In the genomic region with DNA sequence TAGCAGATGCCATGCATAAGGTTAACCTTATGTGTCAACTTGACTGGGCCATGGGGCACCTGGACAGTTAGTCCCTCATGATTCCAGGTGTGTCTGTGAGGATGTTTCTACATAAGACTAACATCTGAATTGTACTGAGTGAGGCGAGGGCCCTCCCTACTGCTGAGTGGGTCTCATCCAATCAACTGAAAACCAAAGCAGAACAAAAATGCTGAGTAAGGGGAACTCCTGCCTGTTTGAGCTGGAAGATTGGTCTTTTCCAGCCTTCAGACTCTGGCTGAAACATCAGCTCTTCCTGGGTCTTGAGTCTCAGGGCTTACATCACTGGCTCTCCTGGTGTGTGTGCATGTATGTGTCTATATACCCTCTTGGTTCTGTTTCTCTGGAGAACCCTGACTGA, we compare ENCODE assay signal across 14 cellular contexts. TPM values are rescaled to one million over a fixed set of nuclear protein-coding genes. Genes with fewer than 3 reads are reported as not detected.
DNase-seq lines count a peak whose midpoint lies in the region; ATAC-seq and TF ChIP-seq lines count a peak whose summit lies in the region.
"Had no signal": no experiment of that assay in that cellular context is flagged by ENCODE, and none has a peak within 500 bp of the region (broad histone marks: within the 10 kb centered on the region; RNA-seq: fewer than 3 reads in every experiment).

No MANE protein-coding gene starts in this region.

- H3K18ac ChIP-seq in IMR-90 (ENCODE audit: low read depth, low read length) = no peak overlapping the region

- no peak overlapping the region for H3K27ac ChIP-seq in IMR-90 (ENCODE audit: insufficient read depth, low read length)
- no peak overlapping the region for H3K27ac ChIP-seq in spleen
- no peak overlapping the region for H3K27ac ChIP-seq in uterus
- H3K27ac ChIP-seq: BLaER1 treated with 17β-estradiol and CSF1 and Interleukin-3, amounts not matched to agents 10 nM and 100 nM had no signal

- H3K9me1 ChIP-seq in IMR-90 (ENCODE audit: insufficient read depth, low read length) = peaks cover 15% of the 10 kb centered on the region

- peaks cover 35 to 57% of the 10 kb centered on the region in 2 experiments for H3K79me1 ChIP-seq in IMR-90 (ENCODE audit: low read depth in 1 of 2, low read length in 2 of 2)

- no peak overlapping the region for H4K8ac ChIP-seq in IMR-90 (ENCODE audit: low read depth in 2 of 2, low read length in 2 of 2)

- WGBS in IMR-90 (ENCODE audit: extremely low coverage in 2 of 2, insufficient read length in 1 of 2), 2 experiments = no CpG with 5 or more reads among the region's 1 CpG
- WGBS in spleen, 5 donors = 82 to 94% (median 90%) methylated on average over 1 of the region's 1 CpG

- no TSS peak for BruUV-seq in IMR-90 (replicated peaks; lab: Mats Ljungman, UMichigan)

- no peak overlapping the region for H4K91ac ChIP-seq in IMR-90 (ENCODE audit: insufficient read depth, low read depth, low read length)

- no peak overlapping the region for H3K9ac ChIP-seq in IMR-90 (ENCODE audit: low read depth, low read length)
- H3K9ac ChIP-seq: BLaER1 treated with 17β-estradiol and CSF1 and Interleukin-3, amounts not matched to agents 10 nM and 100 nM had no signal

- H3K36me3 Mint-ChIP-seq in activated naive CD4-positive, alpha-beta T cell treated with anti-CD3 and anti-CD28 coated beads, Interleukin-2, amount 50 U/mL, for 24 hours = peaks cover 36% of the 10 kb centered on the region

- H4K5ac ChIP-seq in IMR-90 (ENCODE audit: low read depth, low read length) = no peak overlapping the region

- H4K20me1 ChIP-seq in IMR-90 (ENCODE audit: insufficient read depth, low read length) = peaks cover 26% of the 10 kb centered on the region; the same call in 1 of the 2 replicates

- TF ChIP-seq RAD21 in IMR-90 (IDR thresholded peaks at IDR 0.05; ENCODE audit: low read length) = no peak

- H3K14ac ChIP-seq in IMR-90 (replicated peaks; ENCODE audit: low read depth, low read length) = no peak overlapping the region

- H3K36me3 ChIP-seq in IMR-90 (ENCODE audit: control insufficient read depth, insufficient read depth, low read length) (peaks cover 6% of the 10 kb centered on the region), spleen (peaks cover 0 to 73% (median 19%) of the 10 kb centered on the region in 6 donors), uterus (no peaks in the 10 kb centered on the region)

- no peaks in the 10 kb centered on the region for H3K27me3 Mint-ChIP-seq in activated naive CD4-positive, alpha-beta T cell treated with anti-CD3 and anti-CD28 coated beads, Interleukin-2, amount 50 U/mL, for 24 hours
- H3K27me3 Mint-ChIP-seq: CD4-positive, alpha-beta memory T cell had no signal

- no peak overlapping the region for H3K56ac ChIP-seq in IMR-90 (ENCODE audit: extremely low read depth, insufficient read depth, low read length)

- H3K9me3 ChIP-seq in IMR-90 (ENCODE audit: control insufficient read depth, insufficient read depth, low read length) (peaks cover 5% of the 10 kb centered on the region), spleen (peaks cover 0 to 44% (median 34%) of the 10 kb centered on the region in 8 donors), uterus (peaks cover 0 to 9% of the 10 kb centered on the region in 2 donors)

- no peak overlapping the region for H2AK9ac ChIP-seq in IMR-90 (replicated peaks; ENCODE audit: low read depth, low read length, poor library complexity)

- H3K4me3 ChIP-seq in IMR-90 (ENCODE audit: insufficient read depth, low read depth, low read length) (no peak overlapping the region), choroid plexus epithelial cell (ENCODE audit: low read depth, low read length) (no peak overlapping the region), spleen (no peak overlapping the region), uterus (no peak overlapping the region)
- H3K4me3 ChIP-seq: BLaER1 treated with 17β-estradiol and CSF1 and Interleukin-3, amounts not matched to agents 10 nM and 100 nM had no signal

- no peak overlapping the region for H3K4me3 Mint-ChIP-seq in activated naive CD4-positive, alpha-beta T cell treated with anti-CD3 and anti-CD28 coated beads, Interleukin-2, amount 50 U/mL, for 24 hours

- TF ChIP-seq CTCF in IMR-90 (conservative IDR thresholded peaks at IDR 0.05; ENCODE audit: low read depth, low read length) (no peak), choroid plexus epithelial cell (conservative IDR thresholded peaks at IDR 0.05; ENCODE audit: low read depth, low read length) (no peak), spleen (IDR thresholded peaks at IDR 0.05 in 8 of 11, conservative IDR thresholded peaks at IDR 0.05 in 3 of 11) (no peak), uterus (IDR thresholded peaks at IDR 0.05) (no peak)

- POLR2A ChIA-PET in IMR-90 (lab: Charles Lee; ENCODE audit: unreplicated experiment) = interaction anchor here (0.6 kb wide), 1 partner anchor 250 kb away, joined by 3 read pairs; no protein-coding TSS in a partner anchor

- TF ChIP-seq POLR2A in IMR-90 (IDR thresholded peaks at IDR 0.05; ENCODE audit: low read depth, low read length) = no peak
- TF ChIP-seq POLR2A in spleen (IDR thresholded peaks at IDR 0.05) = no peak
- TF ChIP-seq POLR2A in uterus (IDR thresholded peaks at IDR 0.05) = no peak

- in situ Hi-C loops in IMR-90 (cut with MboI; ENCODE audit: low sequenced_read_pairs) = no loop called here

- DNase-seq in activated naive CD4-positive, alpha-beta T cell (lab: John Stamatoyannopoulos, UW) = no peak
- DNase-seq in IMR-90 (no peak), choroid plexus epithelial cell (ENCODE audit: low read depth) (peak; percentile 30), spleen (peak; percentile 11), EL (no peak), uterus (no peak), NCI-H128 (lab: John Stamatoyannopoulos, UW; ENCODE audit: unreplicated experiment) (no peak)
- DNase-seq: 8988T; ACHN; CD4-positive, alpha-beta memory T cell; DMS79 had no signal

- dilution Hi-C loops in IMR-90 (cut with HindIII; ENCODE audit: low sequenced_read_pairs, unreplicated experiment) = no loop called here

- H2AFZ ChIP-seq in IMR-90 (replicated peaks; ENCODE audit: low read length, poor library complexity) = no peak overlapping the region

- no peaks in the 10 kb centered on the region for H3K27me3 ChIP-seq in IMR-90 (ENCODE audit: control insufficient read depth, insufficient read depth, low read length)
- H3K27me3 ChIP-seq in spleen (replicated peaks in 1 of 7) = no peaks in the 10 kb centered on the region
- no peaks in the 10 kb centered on the region for H3K27me3 ChIP-seq in uterus
- H3K27me3 ChIP-seq: BLaER1 treated with 17β-estradiol and CSF1 and Interleukin-3, amounts not matched to agents 10 nM and 100 nM had no signal

- no peak overlapping the region for H2BK5ac ChIP-seq in IMR-90 (ENCODE audit: low read depth, low read length, poor library complexity, severe bottlenecking)

- intact Hi-C loops in IMR-90 (cut with micrococcal nuclease) = no loop called here
- intact Hi-C loops in spleen (cut with DNase I; ENCODE audit: low total_unique reads) = no loop called here
- intact Hi-C loops in uterus (cut with DNase I; ENCODE audit: low total_unique reads) = no loop called here

- no peak overlapping the region for H3K4me2 ChIP-seq in IMR-90 (ENCODE audit: low read depth, low read length)
- H3K4me2 ChIP-seq: BLaER1 treated with 17β-estradiol and CSF1 and Interleukin-3, amounts not matched to agents 10 nM and 100 nM had no signal

- H2BK120ac ChIP-seq in IMR-90 (ENCODE audit: low read depth, low read length) = no peak overlapping the region

- H3K27ac Mint-ChIP-seq in activated naive CD4-positive, alpha-beta T cell treated with anti-CD3 and anti-CD28 coated beads, Interleukin-2, amount 50 U/mL, for 24 hours = peak overlapping the region; percentile 55

- H3K4ac ChIP-seq in IMR-90 (ENCODE audit: low read depth, low read length) = no peak overlapping the region

- CTCF ChIA-PET in IMR-90 (lab: Yijun Ruan, JAX) = interaction anchor here (0.8 kb wide), 1 partner anchor 55 kb away, joined by 12 read pairs; no protein-coding TSS in a partner anchor

- H3K9me3 Mint-ChIP-seq in activated naive CD4-positive, alpha-beta T cell treated with anti-CD3 and anti-CD28 coated beads, Interleukin-2, amount 50 U/mL, for 24 hours = peaks cover 15% of the 10 kb centered on the region

- no peak overlapping the region for H2AK5ac ChIP-seq in IMR-90 (ENCODE audit: low read depth, low read length)

- H2BK20ac ChIP-seq in IMR-90 (ENCODE audit: low read depth, low read length) = no peak overlapping the region

- H3K23ac ChIP-seq in IMR-90 (ENCODE audit: low read depth, low read length) = no peak overlapping the region

- H3K4me1 ChIP-seq in IMR-90 (ENCODE audit: control insufficient read depth, insufficient read depth, low read length) (no peaks in the 10 kb centered on the region), spleen (peaks cover 0 to 11% (median 0%) of the 10 kb centered on the region in 6 donors), uterus (no peaks in the 10 kb centered on the region)

- no peak for ATAC-seq in IMR-90 (ENCODE audit: low read depth)
- ATAC-seq: HCT116 had no signal

- no peak overlapping the region for H2BK15ac ChIP-seq in IMR-90 (ENCODE audit: low read depth, low read length)

- H3K4me1 Mint-ChIP-seq in activated naive CD4-positive, alpha-beta T cell treated with anti-CD3 and anti-CD28 coated beads, Interleukin-2, amount 50 U/mL, for 24 hours = peaks cover 48% of the 10 kb centered on the region

TF ChIP-seq in IMR-90, 13 proteins besides CTCF, POLR2A, EP300 and RAD21 (continues in another document):
- TF ChIP-seq MAFK (IDR thresholded peaks at IDR 0.05; ENCODE audit: low read depth, low read length) (peak; percentile 98), FOS (IDR thresholded peaks at IDR 0.05; ENCODE audit: low read depth, low read length) (no peak)
- TF ChIP-seq, protein P1, sequence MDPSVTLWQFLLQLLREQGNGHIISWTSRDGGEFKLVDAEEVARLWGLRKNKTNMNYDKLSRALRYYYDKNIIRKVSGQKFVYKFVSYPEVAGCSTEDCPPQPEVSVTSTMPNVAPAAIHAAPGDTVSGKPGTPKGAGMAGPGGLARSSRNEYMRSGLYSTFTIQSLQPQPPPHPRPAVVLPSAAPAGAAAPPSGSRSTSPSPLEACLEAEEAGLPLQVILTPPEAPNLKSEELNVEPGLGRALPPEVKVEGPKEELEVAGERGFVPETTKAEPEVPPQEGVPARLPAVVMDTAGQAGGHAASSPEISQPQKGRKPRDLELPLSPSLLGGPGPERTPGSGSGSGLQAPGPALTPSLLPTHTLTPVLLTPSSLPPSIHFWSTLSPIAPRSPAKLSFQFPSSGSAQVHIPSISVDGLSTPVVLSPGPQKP (IDR thresholded peaks at IDR 0.05; ENCODE audit: borderline replicate concordance, low read depth, low read length) = no peak

RNA-seq across cellular contexts. Expression of a gene that starts 13.8 kb away (rescaled TPM):
- 4.3 and 5.8 TPM in 2 replicates for total RNA-seq in IMR-90 (2012; rRNA removed)
- 21.9 and 23.4 TPM in 2 replicates for polyA plus RNA-seq in IMR-90 (2012; rRNA removed)
- polyA plus RNA-seq in IMR-90 (2012; cell fraction: cytosol; rRNA removed) = 15.8 and 24.7 TPM in 2 replicates
- polyA plus RNA-seq in IMR-90 (2012; cell fraction: nucleus; rRNA removed; ENCODE audit: low replicate concordance) = 32.1 and 61.2 TPM in 2 replicates
- 10 to 100 TPM; 20.2 to 36.6 (median 31.5) TPM for total RNA-seq in spleen
- 10 to 100 TPM; 19.9 to 29.6 (median 20.1) TPM for polyA plus RNA-seq in spleen
- 10 to 100 TPM in 3 of 4 donors, 1 to 10 TPM in 1; 2.4 to 38.8 (median 18.8) TPM for total RNA-seq in uterus

Comparison
In these comparisons a context has a peak if more than half of its experiments do, and no peak if none do; other contexts are left out.
1. DNase-seq: peak in choroid plexus epithelial cell (single experiment) and spleen (single experiment); none in activated naive CD4-positive, alpha-beta T cell (0 of 4), IMR-90 (single experiment), EL (single experiment), uterus (0 of 2) and NCI-H128 (single experiment).